Comparison of ENCODE assay signal across 1 cellular context in genomic region chr17:45273551-45273957, GRCh38.
TF ChIP-seq lines count a peak whose summit lies in the region.

No MANE protein-coding gene starts in this region.

TF ChIP-seq in IMR-90, 13 proteins besides CTCF, POLR2A, EP300 and RAD21:
- TF ChIP-seq CHD1 (IDR thresholded peaks at IDR 0.05; ENCODE audit: low read depth, low read length) (no peak), MAZ (IDR thresholded peaks at IDR 0.05; ENCODE audit: borderline replicate concordance, low read depth, low read length) (no peak), MAFK (IDR thresholded peaks at IDR 0.05; ENCODE audit: low read depth, low read length) (no peak), NFE2L2 (IDR thresholded peaks at IDR 0.05; ENCODE audit: low read depth, low read length) (no peak), SMC3 (IDR thresholded peaks at IDR 0.05; ENCODE audit: low read depth, low read length) (no peak), FOS (IDR thresholded peaks at IDR 0.05; ENCODE audit: low read depth, low read length) (no peak), BHLHE40 (IDR thresholded peaks at IDR 0.05; ENCODE audit: low read depth, low read length) (no peak), USF2 (IDR thresholded peaks at IDR 0.05; ENCODE audit: low read depth, low read length) (no peak), RFX5 (IDR thresholded peaks at IDR 0.05; ENCODE audit: low read depth, low read length) (no peak), MXI1 (IDR thresholded peaks at IDR 0.05; ENCODE audit: borderline replicate concordance, low read depth, low read length) (no peak), CEBPB (IDR thresholded peaks at IDR 0.05; ENCODE audit: low read depth, low read length) (no peak), RCOR1 (IDR thresholded peaks at IDR 0.05; ENCODE audit: insufficient replicate concordance, low read length) (no peak), ELK1 (IDR thresholded peaks at IDR 0.05; ENCODE audit: borderline replicate concordance, low read depth, low read length) (no peak)
TF ChIP-seq in IMR-90: peak in this region for 0.
